ENCODE assay signal across 11 cellular contexts in genomic region chr7:139321071-139321745, GRCh38. TPM values are rescaled to one million over a fixed set of nuclear protein-coding genes. Genes with fewer than 3 reads are reported as not detected.
DNase-seq lines count a peak whose midpoint lies in the region; ATAC-seq and TF ChIP-seq lines count a peak whose summit lies in the region.
"Had no signal": no experiment of that assay in that cellular context is flagged by ENCODE, and none has a peak within 500 bp of the region (broad histone marks: within the 10 kb centered on the region; RNA-seq: fewer than 3 reads in every experiment).

No MANE protein-coding gene starts in this region.

- no peaks in the 10 kb centered on the region for H3K9me2 ChIP-seq in hepatocyte (replicated peaks; ENCODE audit: insufficient read depth)

- no peak overlapping the region for H3K4me3 ChIP-seq in hepatocyte

- no peaks in the 10 kb centered on the region for H3K36me3 ChIP-seq in hepatocyte (replicated peaks; ENCODE audit: insufficient read depth, low read depth)

- H3K27ac ChIP-seq in hepatocyte, result no peak overlapping the region

- DNase-seq in ACHN (peak; percentile 57), GM13977 (ENCODE audit: low spot score) (no peak), RKO (ENCODE audit: low spot score) (peak; percentile 41), hepatocyte (ENCODE audit: low spot score) (peak; percentile 43), pons (ENCODE audit: low spot score) (no peak), NCI-H187 (lab: John Stamatoyannopoulos, UW) (no peak)
- DNase-seq: activated T-cell treated with anti-CD3 and anti-CD28 coated beads, Interleukin-2, amount 50 U/mL, for 24 hours; Calu3; NCI-H510A treated with DMSO at 0.1 percent for 48 hours had no signal

- WGBS in hepatocyte (ENCODE audit: low lambda C conversion rate, missing lambda C conversion rate), result 69% methylated on average over 11 of the region's 11 CpGs

- peak; percentile 48 for TF ChIP-seq CTCF in GM13977 (IDR thresholded peaks at IDR 0.05; ENCODE audit: extremely low read depth, insufficient read depth, missing control alignments)
- TF ChIP-seq CTCF in hepatocyte (IDR thresholded peaks at IDR 0.05; ENCODE audit: poor library complexity), result peak; percentile 38

- no peaks in the 10 kb centered on the region for H3K79me2 ChIP-seq in hepatocyte

- H2AFZ ChIP-seq in hepatocyte, result no peak overlapping the region

- in situ Hi-C loops in ACHN (cut with HindIII; ENCODE audit: low pct_ligation_motif_present, low pct_unique_long_range_greater_than_20kb, low sequenced_read_pairs), result no loop called here
- in situ Hi-C loops in GM13977 (cut with MboI; ENCODE audit: low pct_unique_long_range_greater_than_20kb, low sequenced_read_pairs, unreplicated experiment), result no loop called here

- H3K4me1 ChIP-seq in hepatocyte (ENCODE audit: insufficient read depth), result no peaks in the 10 kb centered on the region

- H3K4me2 ChIP-seq in hepatocyte, result no peak overlapping the region

- H3K27me3 ChIP-seq in hepatocyte, result no peaks in the 10 kb centered on the region

- ATAC-seq in GM19397 (IDR thresholded peaks at IDR 0.05; ENCODE audit: unreplicated experiment), result no peak
- no peak for ATAC-seq in GM21529 (IDR thresholded peaks at IDR 0.05; ENCODE audit: unreplicated experiment)

- no peaks in the 10 kb centered on the region for H3K9me3 ChIP-seq in hepatocyte (ENCODE audit: low read depth)

- H4K20me1 ChIP-seq in hepatocyte (ENCODE audit: insufficient read depth, poor library complexity, severe bottlenecking), result no peaks in the 10 kb centered on the region

RNA-seq across cellular contexts. Expression of gene FMC1, which starts 19.9 kb away (rescaled TPM):
- total RNA-seq in hepatocyte, result 5.0 and 12.9 TPM in 2 replicates
- polyA plus RNA-seq in hepatocyte, result 43.4 and 46.7 TPM in 2 replicates

RNA-seq across cellular contexts. Expression of gene LUC7L2, which starts 38.5 kb away (rescaled TPM):
- total RNA-seq in hepatocyte, result 75.1 and 76.4 TPM in 2 replicates
- 68.6 and 75.3 TPM in 2 replicates for polyA plus RNA-seq in hepatocyte

Comparison
In these comparisons a context has a peak if more than half of its experiments do, and no peak if none do; other contexts are left out.
1. DNase-seq: peak in ACHN (single experiment), RKO (single experiment) and hepatocyte (single experiment); none in GM13977 (single experiment), pons (single experiment) and NCI-H187 (0 of 2).